11 cellular contexts compared by ENCODE assay signal in genomic region chr11:44833221-44833620, GRCh38.
"Had no signal": no experiment of that assay in that cellular context is flagged by ENCODE, and none has a peak within 500 bp of the region (broad histone marks: within the 10 kb centered on the region; RNA-seq: fewer than 3 reads in every experiment).

No MANE protein-coding gene starts in this region.

- H3K4me1 Mint-ChIP-seq: activated B cell treated with CpG ODN at 0.5 μM for 24 hours; activated CD4-positive, alpha-beta T cell treated with anti-CD3 and anti-CD28 coated beads, Interleukin-2, amount 10 ng/mL, durations not matched to agents 7 days and 5 days; naive B cell; stimulated activated naive CD8-positive, alpha-beta T cell treated with anti-CD3 and anti-CD28 coated beads, Interleukin-15, amount 100 ng/mL, for 72 hours had no signal

- H3K4me3 Mint-ChIP-seq: activated B cell treated with CpG ODN at 0.5 μM for 24 hours; activated CD4-positive, alpha-beta T cell treated with anti-CD3 and anti-CD28 coated beads, Interleukin-2, amount 10 ng/mL, durations not matched to agents 7 days and 5 days; naive B cell; stimulated activated naive CD8-positive, alpha-beta T cell treated with anti-CD3 and anti-CD28 coated beads, Interleukin-15, amount 100 ng/mL, for 72 hours; T-helper 17 cell had no signal

- H3K36me3 Mint-ChIP-seq: naive B cell had no signal

- H3K9me3 ChIP-seq: adrenal gland had no signal

- H3K27ac Mint-ChIP-seq: activated B cell treated with CpG ODN at 0.5 μM for 24 hours; activated CD4-positive, alpha-beta T cell treated with anti-CD3 and anti-CD28 coated beads, Interleukin-2, amount 10 ng/mL, durations not matched to agents 7 days and 5 days; activated T-helper 2 cell treated with anti-CD3 and anti-CD28 coated beads, Interferon-gamma antibody, Interleukin-2, Interleukin-4, amounts not matched to agents 10 μg/mL and 5 μg/mL and 100 μg/mL, durations not matched to agents 14 hours and 24 hours and 36 hours; naive B cell; stimulated activated naive CD8-positive, alpha-beta T cell treated with anti-CD3 and anti-CD28 coated beads, Interleukin-15, amount 100 ng/mL, for 72 hours; T-helper 17 cell had no signal

- H3K4me3 ChIP-seq: adrenal gland, skin epidermis had no signal

- H3K27me3 ChIP-seq: adrenal gland had no signal

- H3K36me3 ChIP-seq: adrenal gland had no signal

- DNase-seq: activated B cell treated with CpG ODN at 0.5 μM for 24 hours; activated CD4-positive, alpha-beta T cell treated with anti-CD3 and anti-CD28 coated beads, Interleukin-2, amount 10 ng/mL, durations not matched to agents 7 days and 5 days; activated CD8-positive, alpha-beta memory T cell treated with anti-CD3 and anti-CD28 coated beads for 24 hours; activated naive CD4-positive, alpha-beta T cell treated with anti-CD3 and anti-CD28 coated beads, Interleukin-2, amount 50 U/mL, for 16 hours; adrenal gland; naive B cell; stimulated activated CD4-positive, alpha-beta T cell treated with anti-CD3 and anti-CD28 coated beads, Interleukin-4, amount 100 ng/mL, for 4 hours; stimulated activated naive CD8-positive, alpha-beta T cell treated with anti-CD3 and anti-CD28 coated beads, Interleukin-15, amount 100 ng/mL, for 72 hours; T-helper 17 cell had no signal

- H3K9me3 Mint-ChIP-seq: activated B cell treated with CpG ODN at 0.5 μM for 24 hours; activated CD4-positive, alpha-beta T cell treated with anti-CD3 and anti-CD28 coated beads, Interleukin-2, amount 10 ng/mL, durations not matched to agents 7 days and 5 days; activated T-helper 2 cell treated with anti-CD3 and anti-CD28 coated beads, Interferon-gamma antibody, Interleukin-2, Interleukin-4, amounts not matched to agents 10 μg/mL and 5 μg/mL and 100 μg/mL, durations not matched to agents 14 hours and 24 hours and 36 hours had no signal

- H3K27me3 Mint-ChIP-seq: T-helper 17 cell had no signal

- ATAC-seq: stimulated activated naive CD8-positive, alpha-beta T cell treated with anti-CD3 and anti-CD28 coated beads, Interleukin-15, amount 100 ng/mL, for 72 hours; T-helper 17 cell had no signal
